Comparison of ENCODE assay signal across 15 cellular contexts in genomic region chr2:166727105-166727504, GRCh38.
DNase-seq lines count a peak whose midpoint lies in the region; ATAC-seq and TF ChIP-seq lines count a peak whose summit lies in the region.
"Had no signal": no experiment of that assay in that cellular context is flagged by ENCODE, and none has a peak within 500 bp of the region (broad histone marks: within the 10 kb centered on the region; RNA-seq: fewer than 3 reads in every experiment).

No MANE protein-coding gene starts in this region.

- TF ChIP-seq CTCF in prostate gland (IDR thresholded peaks at IDR 0.05), result no peak
- TF ChIP-seq CTCF in natural killer cell (IDR thresholded peaks at IDR 0.05), result no peak

- H3K4me1 ChIP-seq in prostate gland (replicated peaks), result no peaks in the 10 kb centered on the region
- H3K4me1 ChIP-seq: heart right ventricle had no signal

- H3K27ac ChIP-seq in prostate gland, result no peak overlapping the region
- H3K27ac ChIP-seq: heart right ventricle had no signal

- no peaks in the 10 kb centered on the region for H3K4me1 Mint-ChIP-seq in natural killer cell
- H3K4me1 Mint-ChIP-seq: GM23338 had no signal

- peaks cover 21 to 27% of the 10 kb centered on the region in 2 donors for H3K9me3 Mint-ChIP-seq in natural killer cell

- peak; percentile 66 for DNase-seq in OCI-M1 (lab: John Stamatoyannopoulos, UW)
- no peak for DNase-seq in stimulated activated naive CD4-positive, alpha-beta T cell (lab: John Stamatoyannopoulos, UW)
- DNase-seq in prostate gland (ENCODE audit: low spot score), result no peak
- DNase-seq in natural killer cell, result no peak
- no peak for DNase-seq in NCI-H1930 (lab: John Stamatoyannopoulos, UW)
- DNase-seq: activated naive CD4-positive, alpha-beta T cell treated with anti-CD3 and anti-CD28 coated beads for 36 hours; cortex of kidney; heart right ventricle; MG63; midbrain; small intestine had no signal

- peaks cover 7% of the 10 kb centered on the region for H3K36me3 Mint-ChIP-seq in natural killer cell

- intact Hi-C loops in prostate gland (cut with DNase I) (no loop called here), natural killer cell (cut with micrococcal nuclease) (no loop called here)

- WGBS in prostate gland, result 83% methylated on average over 1 of the region's 1 CpG

- H3K27me3 Mint-ChIP-seq in natural killer cell (ENCODE audit: low read depth in 2 of 2), result no peaks in the 10 kb centered on the region

- no peaks in the 10 kb centered on the region for H3K9me3 ChIP-seq in prostate gland

- no peak overlapping the region for H3K4me3 ChIP-seq in prostate gland
- H3K4me3 ChIP-seq: GM23338, heart right ventricle, MG63 had no signal

- ATAC-seq in GM18858 (IDR thresholded peaks at IDR 0.05; ENCODE audit: unreplicated experiment) (peak; percentile 100), GM21529 (IDR thresholded peaks at IDR 0.05; ENCODE audit: unreplicated experiment) (peak; percentile 100), HG03135 (IDR thresholded peaks at IDR 0.05; ENCODE audit: unreplicated experiment) (peak; percentile 100), natural killer cell (no peak)
- ATAC-seq: GM23338, heart right ventricle had no signal

- TF ChIP-seq POLR2A in prostate gland (IDR thresholded peaks at IDR 0.05), result no peak

- H3K27ac Mint-ChIP-seq in natural killer cell, result no peak overlapping the region
- H3K27ac Mint-ChIP-seq: activated naive CD4-positive, alpha-beta T cell treated with anti-CD3 and anti-CD28 coated beads for 36 hours; GM23338 had no signal

- H3K4me3 Mint-ChIP-seq in natural killer cell, result no peak overlapping the region
- H3K4me3 Mint-ChIP-seq: activated naive CD4-positive, alpha-beta T cell treated with anti-CD3 and anti-CD28 coated beads for 36 hours; GM23338 had no signal

- H3K36me3 ChIP-seq in prostate gland, result no peaks in the 10 kb centered on the region
- H3K36me3 ChIP-seq: heart right ventricle, MG63 had no signal

- H3K27me3 ChIP-seq in prostate gland (replicated peaks; ENCODE audit: insufficient read depth), result no peaks in the 10 kb centered on the region
- H3K27me3 ChIP-seq: heart right ventricle, MG63 had no signal

Comparison
In these comparisons a context has a peak if more than half of its experiments do, and no peak if none do; other contexts are left out.
1. ATAC-seq: peak in GM18858 (single experiment), GM21529 (single experiment) and HG03135 (single experiment); none in natural killer cell (0 of 3).